In genomic region chr14:70709726-70710382, GRCh38 we compare ENCODE assay signal across 1 cellular context.
TF ChIP-seq lines count a peak whose summit lies in the region.

No MANE protein-coding gene starts in this region.

TF ChIP-seq in GM23338, 12 proteins besides CTCF, POLR2A, EP300 and RAD21 (continued from another document):
- TF ChIP-seq ZNF462 (CRISPR knock-in tag; IDR thresholded peaks at IDR 0.05) (no peak), EZH2 (IDR thresholded peaks at IDR 0.05; ENCODE audit: low read depth, unreplicated experiment) (no peak), NANOG (IDR thresholded peaks at IDR 0.05; ENCODE audit: borderline replicate concordance) (no peak), STAT1 (IDR thresholded peaks at IDR 0.05; ENCODE audit: unreplicated experiment) (no peak)
